Comparison of ENCODE assay signal across 14 cellular contexts in genomic region chr18:40404284-40404683, GRCh38.
A peak's percentile ranks its signal among the peaks of the same experiment; 100 is the strongest.
DNase-seq lines count a peak whose midpoint lies in the region; ATAC-seq and TF ChIP-seq lines count a peak whose summit lies in the region.
"Had no signal": no experiment of that assay in that cellular context is flagged by ENCODE, and none has a peak within 500 bp of the region (broad histone marks: within the 10 kb centered on the region; RNA-seq: fewer than 3 reads in every experiment).

No MANE protein-coding gene starts in this region.

- H3K4me3 ChIP-seq in astrocyte of the spinal cord (ENCODE audit: low read depth, low read length): no peak overlapping the region
- no peak overlapping the region for H3K4me3 ChIP-seq in foreskin fibroblast (ENCODE audit: low read depth in 1 of 2, low read length in 2 of 2)
- H3K4me3 ChIP-seq: GM23338 had no signal

- no peak overlapping the region for H3K27ac Mint-ChIP-seq in WTC11
- H3K27ac Mint-ChIP-seq: CD8-positive, alpha-beta T cell; GM23338; H9 had no signal

- H3K9me3 Mint-ChIP-seq in WTC11: no peaks in the 10 kb centered on the region
- H3K9me3 Mint-ChIP-seq: GM23338, H9 had no signal

- TF ChIP-seq CTCF in astrocyte of the spinal cord (IDR thresholded peaks at IDR 0.05; ENCODE audit: low read depth, low read length) (no peak), foreskin fibroblast (IDR thresholded peaks at IDR 0.05; ENCODE audit: low read depth, low read length) (no peak), WTC11 (IDR thresholded peaks at IDR 0.05) (no peak)

- CTCF ChIA-PET in WTC11 (lab: Charles Lee): no interaction called here

- no peak for ATAC-seq in WTC11
- ATAC-seq: CD8-positive, alpha-beta T cell; GM23338 had no signal

- in situ Hi-C loops in astrocyte of the spinal cord (cut with HindIII; ENCODE audit: low sequenced_read_pairs): no loop called here

- H3K4me3 Mint-ChIP-seq in WTC11: no peak overlapping the region
- H3K4me3 Mint-ChIP-seq: CD14-positive monocyte; CD8-positive, alpha-beta T cell; GM23338; H9 had no signal

- H3K27me3 Mint-ChIP-seq in WTC11 (ENCODE audit: low read depth): no peaks in the 10 kb centered on the region; the same call in 1 of the 2 replicates

- peaks cover 5% of the 10 kb centered on the region for H3K4me1 Mint-ChIP-seq in WTC11
- H3K4me1 Mint-ChIP-seq: CD14-positive monocyte had no signal

- H3K36me3 Mint-ChIP-seq in WTC11: no peaks in the 10 kb centered on the region
- H3K36me3 Mint-ChIP-seq: CD14-positive monocyte; CD8-positive, alpha-beta T cell had no signal

- peak; percentile 2 for DNase-seq in AG08396 (ENCODE audit: low spot score)
- DNase-seq in GM04504 (ENCODE audit: low read depth): peak; percentile 30
- DNase-seq in astrocyte of the spinal cord (ENCODE audit: low read depth, low spot score): peak; percentile 18
- peak; percentile 60 to 83 for DNase-seq in foreskin fibroblast
- DNase-seq in GM19238 (ENCODE audit: insufficient read length, low spot score): no peak
- no peak for DNase-seq in activated naive CD4-positive, alpha-beta T cell treated with anti-CD3 and anti-CD28 coated beads, Interleukin-2, amount 50 U/mL, for 16 hours
- DNase-seq in WTC11 (ENCODE audit: low spot score): no peak
- DNase-seq: CD8-positive, alpha-beta T cell; COR-L47; DND-41; GF-D8; H9 had no signal

- POLR2A ChIA-PET in WTC11 (lab: Charles Lee): no interaction called here

TF ChIP-seq in WTC11, 78 proteins besides CTCF, POLR2A, EP300 and RAD21:
- TF ChIP-seq JAZF1 (CRISPR knock-in tag; IDR thresholded peaks at IDR 0.05): no peak
- TF ChIP-seq RELA (CRISPR knock-in tag; IDR thresholded peaks at IDR 0.05; ENCODE audit: borderline replicate concordance): no peak
- TF ChIP-seq HMGA2 (CRISPR knock-in tag; IDR thresholded peaks at IDR 0.05): no peak
- TF ChIP-seq TEAD1 (CRISPR knock-in tag; IDR thresholded peaks at IDR 0.05): no peak
- TF ChIP-seq ZNF232 (CRISPR knock-in tag; IDR thresholded peaks at IDR 0.05): no peak

Comparison
In these comparisons a context has a peak if more than half of its experiments do, and no peak if none do; other contexts are left out.
1. DNase-seq: peak in AG08396 (single experiment), GM04504 (single experiment), astrocyte of the spinal cord (single experiment) and foreskin fibroblast (2 of 2); none in GM19238 (single experiment), activated naive CD4-positive, alpha-beta T cell treated with anti-CD3 and anti-CD28 coated beads, Interleukin-2, amount 50 U/mL, for 16 hours (single experiment) and WTC11 (single experiment).